In genomic region chr16:63066552-63066951, GRCh38 we compare ENCODE assay signal across 17 cellular contexts.
DNase-seq lines count a peak whose midpoint lies in the region; ATAC-seq and TF ChIP-seq lines count a peak whose summit lies in the region.
"Had no signal": no experiment of that assay in that cellular context is flagged by ENCODE, and none has a peak within 500 bp of the region (broad histone marks: within the 10 kb centered on the region; RNA-seq: fewer than 3 reads in every experiment).

No MANE protein-coding gene starts in this region.

- WGBS in IMR-90 (ENCODE audit: extremely low coverage in 2 of 2, insufficient read length in 1 of 2), 2 experiments, result no CpG with 5 or more reads among the region's 3 CpGs
- WGBS in endodermal cell (ENCODE audit: insufficient coverage in 1 of 2, insufficient read length in 1 of 2), 2 experiments, result 86 to 100% methylated on average over 1 to 3 of the region's 3 CpGs

- H3K9ac ChIP-seq in IMR-90 (ENCODE audit: low read depth, low read length) (no peak overlapping the region), endodermal cell (ENCODE audit: extremely low read depth, low read length, poor library complexity, severe bottlenecking) (no peak overlapping the region), neural progenitor cell (no peak overlapping the region), colonic mucosa (ENCODE audit: low read depth in 2 of 2, low read length in 2 of 2) (no peak overlapping the region)
- H3K9ac ChIP-seq: BLaER1 had no signal

- H3K4me3 ChIP-seq in IMR-90 (ENCODE audit: insufficient read depth, low read depth, low read length) (no peak overlapping the region), endodermal cell (ENCODE audit: low read length) (no peak overlapping the region), neural progenitor cell (no peak overlapping the region), colonic mucosa (no peak overlapping the region)
- H3K4me3 ChIP-seq: BLaER1, GM12878, HAP-1, K562 had no signal

- no peak overlapping the region for H2BK20ac ChIP-seq in IMR-90 (ENCODE audit: low read depth, low read length)

- intact Hi-C loops in IMR-90 (cut with micrococcal nuclease), result no loop called here
- intact Hi-C loops in colonic mucosa (cut with DNase I), result no loop called here

- H3K18ac ChIP-seq in IMR-90 (ENCODE audit: low read depth, low read length), result no peak overlapping the region

- H2AK9ac ChIP-seq in IMR-90 (replicated peaks; ENCODE audit: low read depth, low read length, poor library complexity), result no peak overlapping the region

- H3K36me3 ChIP-seq in IMR-90 (ENCODE audit: control insufficient read depth, insufficient read depth, low read length) (no peaks in the 10 kb centered on the region), endodermal cell (ENCODE audit: control insufficient read depth, insufficient read depth, low read length) (no peaks in the 10 kb centered on the region), neural progenitor cell (no peaks in the 10 kb centered on the region), colonic mucosa (no peaks in the 10 kb centered on the region)
- H3K36me3 ChIP-seq: BLaER1, HAP-1 had no signal

- H3K56ac ChIP-seq in IMR-90 (ENCODE audit: extremely low read depth, insufficient read depth, low read length), result no peak overlapping the region

- H3K79me1 ChIP-seq in IMR-90 (ENCODE audit: low read depth in 1 of 2, low read length in 2 of 2), result no peaks in the 10 kb centered on the region

- H4K91ac ChIP-seq in IMR-90 (ENCODE audit: insufficient read depth, low read depth, low read length), result no peak overlapping the region

- H3K27me3 ChIP-seq in IMR-90 (ENCODE audit: control insufficient read depth, insufficient read depth, low read length), result no peaks in the 10 kb centered on the region
- H3K27me3 ChIP-seq in endodermal cell (ENCODE audit: control insufficient read depth, insufficient read depth, low read length, poor library complexity, severe bottlenecking), result no peaks in the 10 kb centered on the region
- no peaks in the 10 kb centered on the region for H3K27me3 ChIP-seq in neural progenitor cell
- no peaks in the 10 kb centered on the region for H3K27me3 ChIP-seq in colonic mucosa
- H3K27me3 ChIP-seq: BLaER1 had no signal

- BruUV-seq in IMR-90 (replicated peaks; lab: Mats Ljungman, UMichigan), result no TSS peak

- H3K79me2 ChIP-seq in neural progenitor cell (ENCODE audit: low read depth), result no peaks in the 10 kb centered on the region

- H3K4me1 ChIP-seq in IMR-90 (ENCODE audit: control insufficient read depth, insufficient read depth, low read length) (no peaks in the 10 kb centered on the region), endodermal cell (ENCODE audit: control insufficient read depth, insufficient read depth, low read length) (no peaks in the 10 kb centered on the region), neural progenitor cell (peaks cover 25% of the 10 kb centered on the region), colonic mucosa (no peaks in the 10 kb centered on the region)
- H3K4me1 ChIP-seq: BLaER1, Caco-2 had no signal

- H4K20me1 ChIP-seq in IMR-90 (ENCODE audit: insufficient read depth, low read length) (no peaks in the 10 kb centered on the region), neural progenitor cell (ENCODE audit: low read depth) (no peaks in the 10 kb centered on the region)
- H4K20me1 ChIP-seq: BLaER1 had no signal

- H3K4me3 Mint-ChIP-seq in endodermal cell, result no peak overlapping the region
- H3K4me3 Mint-ChIP-seq in neural progenitor cell, result no peak overlapping the region
- H3K4me3 Mint-ChIP-seq in activated CD4-positive, alpha-beta T cell treated with anti-CD3 and anti-CD28 coated beads, Interleukin-2, amount 10 ng/mL, durations not matched to agents 7 days and 5 days, result no peak overlapping the region
- H3K4me3 Mint-ChIP-seq: CD8-positive, alpha-beta memory T cell had no signal

- CTCF ChIA-PET in IMR-90 (lab: Yijun Ruan, JAX), result no interaction called here
- CTCF ChIA-PET in activated CD4-positive, alpha-beta T cell treated with anti-CD3 and anti-CD28 coated beads, Interleukin-2, amount 10 ng/mL, durations not matched to agents 7 days and 5 days (lab: Charles Lee), result no interaction called here

- H3K27me3 Mint-ChIP-seq in endodermal cell (ENCODE audit: insufficient read depth) (no peaks in the 10 kb centered on the region), neural progenitor cell (ENCODE audit: insufficient read depth, low read depth) (no peaks in the 10 kb centered on the region)
- no peaks in the 10 kb centered on the region for H3K27me3 Mint-ChIP-seq in activated CD4-positive, alpha-beta T cell treated with anti-CD3 and anti-CD28 coated beads, Interleukin-2, amount 10 ng/mL, durations not matched to agents 7 days and 5 days
- H3K27me3 Mint-ChIP-seq: CD8-positive, alpha-beta memory T cell had no signal

- no peak overlapping the region for H3K23ac ChIP-seq in IMR-90 (ENCODE audit: low read depth, low read length)

- DNase-seq in DMS53 (lab: John Stamatoyannopoulos, UW) (peak; percentile 17), DMS53 treated with DMSO at 0.1 percent for 48 hours (lab: John Stamatoyannopoulos, UW; ENCODE audit: unreplicated experiment) (no peak), IMR-90 (no peak), endodermal cell (no peak), neural progenitor cell (ENCODE audit: low spot score) (no peak), NCI-H526 treated with DMSO at 0.1 percent for 48 hours (lab: John Stamatoyannopoulos, UW) (no peak), colonic mucosa (no peak)
- no peak for DNase-seq in activated CD4-positive, alpha-beta T cell treated with anti-CD3 and anti-CD28 coated beads, Interleukin-2, amount 10 ng/mL, durations not matched to agents 7 days and 5 days
- DNase-seq: AML-193; Caco-2; CD8-positive, alpha-beta memory T cell; GOT3 had no signal

- H3K4me2 ChIP-seq in IMR-90 (ENCODE audit: low read depth, low read length) (no peak overlapping the region), neural progenitor cell (no peak overlapping the region)
- H3K4me2 ChIP-seq: BLaER1 had no signal

- H3K9me3 Mint-ChIP-seq in endodermal cell (peaks cover 8% of the 10 kb centered on the region), neural progenitor cell (no peaks in the 10 kb centered on the region)
- peaks cover 17% of the 10 kb centered on the region for H3K9me3 Mint-ChIP-seq in activated CD4-positive, alpha-beta T cell treated with anti-CD3 and anti-CD28 coated beads, Interleukin-2, amount 10 ng/mL, durations not matched to agents 7 days and 5 days

- no peak overlapping the region for H2AK5ac ChIP-seq in IMR-90 (ENCODE audit: low read depth, low read length)

- H3K14ac ChIP-seq in IMR-90 (replicated peaks; ENCODE audit: low read depth, low read length), result no peak overlapping the region

- H2AFZ ChIP-seq in IMR-90 (replicated peaks; ENCODE audit: low read length, poor library complexity), result no peak overlapping the region
- H2AFZ ChIP-seq in neural progenitor cell (replicated peaks), result peak overlapping the region; percentile 10

- dilution Hi-C loops in IMR-90 (cut with HindIII; ENCODE audit: low sequenced_read_pairs, unreplicated experiment), result no loop called here

- no peak overlapping the region for H4K5ac ChIP-seq in IMR-90 (ENCODE audit: low read depth, low read length)

- H3K36me3 Mint-ChIP-seq in endodermal cell (ENCODE audit: low read depth), result no peaks in the 10 kb centered on the region
- H3K36me3 Mint-ChIP-seq in neural progenitor cell, result no peaks in the 10 kb centered on the region
- no peaks in the 10 kb centered on the region for H3K36me3 Mint-ChIP-seq in activated CD4-positive, alpha-beta T cell treated with anti-CD3 and anti-CD28 coated beads, Interleukin-2, amount 10 ng/mL, durations not matched to agents 7 days and 5 days (ENCODE audit: low read depth)
- H3K36me3 Mint-ChIP-seq: CD8-positive, alpha-beta memory T cell had no signal

- H3K4ac ChIP-seq in IMR-90 (ENCODE audit: low read depth, low read length), result no peak overlapping the region

- TF ChIP-seq RAD21 in IMR-90 (IDR thresholded peaks at IDR 0.05; ENCODE audit: low read length), result no peak

- TF ChIP-seq POLR2A in IMR-90 (IDR thresholded peaks at IDR 0.05; ENCODE audit: low read depth, low read length), result no peak

- no peak overlapping the region for H2BK15ac ChIP-seq in IMR-90 (ENCODE audit: low read depth, low read length)

- no peaks in the 10 kb centered on the region for H3F3A ChIP-seq in neural progenitor cell (ENCODE audit: low read depth)

- H3K27ac ChIP-seq in IMR-90 (ENCODE audit: insufficient read depth, low read length) (no peak overlapping the region), endodermal cell (ENCODE audit: low read depth, low read length) (no peak overlapping the region), neural progenitor cell (no peak overlapping the region), colonic mucosa (no peak overlapping the region)
- H3K27ac ChIP-seq: 22Rv1, BLaER1 had no signal

- H3K27ac Mint-ChIP-seq in endodermal cell (peak overlapping the region; percentile 64), neural progenitor cell (no peak overlapping the region)
- H3K27ac Mint-ChIP-seq in activated CD4-positive, alpha-beta T cell treated with anti-CD3 and anti-CD28 coated beads, Interleukin-2, amount 10 ng/mL, durations not matched to agents 7 days and 5 days, result no peak overlapping the region
- H3K27ac Mint-ChIP-seq: CD8-positive, alpha-beta memory T cell had no signal

- H4K8ac ChIP-seq in IMR-90 (ENCODE audit: low read depth in 2 of 2, low read length in 2 of 2), result no peak overlapping the region

- TF ChIP-seq CTCF in IMR-90 (conservative IDR thresholded peaks at IDR 0.05; ENCODE audit: low read depth, low read length), result no peak
- no peak for TF ChIP-seq CTCF in endodermal cell (conservative IDR thresholded peaks at IDR 0.05)
- TF ChIP-seq CTCF in neural progenitor cell (IDR thresholded peaks at IDR 0.05), result no peak
- no peak for TF ChIP-seq CTCF in colonic mucosa (IDR thresholded peaks at IDR 0.05)

- POLR2A ChIA-PET in IMR-90 (lab: Charles Lee; ENCODE audit: unreplicated experiment), result no interaction called here
- POLR2A ChIA-PET in activated CD4-positive, alpha-beta T cell treated with anti-CD3 and anti-CD28 coated beads, Interleukin-2, amount 10 ng/mL, durations not matched to agents 7 days and 5 days (lab: Charles Lee), result no interaction called here

- peaks cover 3% of the 10 kb centered on the region; the same call in 1 of the 2 replicates for H3K9me3 ChIP-seq in IMR-90 (ENCODE audit: control insufficient read depth, insufficient read depth, low read length)
- no peaks in the 10 kb centered on the region for H3K9me3 ChIP-seq in endodermal cell (ENCODE audit: control insufficient read depth, low read length)
- no peaks in the 10 kb centered on the region for H3K9me3 ChIP-seq in neural progenitor cell (ENCODE audit: low read depth)
- H3K9me3 ChIP-seq in colonic mucosa, result no peaks in the 10 kb centered on the region
- H3K9me3 ChIP-seq: BLaER1, Caco-2, HAP-1 had no signal

- H3K9me1 ChIP-seq in IMR-90 (ENCODE audit: insufficient read depth, low read length), result no peaks in the 10 kb centered on the region

- in situ Hi-C loops in IMR-90 (cut with MboI; ENCODE audit: low sequenced_read_pairs), result no loop called here

- ATAC-seq in IMR-90 (ENCODE audit: low read depth), result no peak
- ATAC-seq: GM12878, K562 had no signal

- H2BK120ac ChIP-seq in IMR-90 (ENCODE audit: low read depth, low read length), result no peak overlapping the region

- no peak overlapping the region for H2BK5ac ChIP-seq in IMR-90 (ENCODE audit: low read depth, low read length, poor library complexity, severe bottlenecking)

- H3K4me1 Mint-ChIP-seq in endodermal cell, result peaks cover 20% of the 10 kb centered on the region
- H3K4me1 Mint-ChIP-seq in neural progenitor cell, result no peaks in the 10 kb centered on the region
- no peaks in the 10 kb centered on the region for H3K4me1 Mint-ChIP-seq in activated CD4-positive, alpha-beta T cell treated with anti-CD3 and anti-CD28 coated beads, Interleukin-2, amount 10 ng/mL, durations not matched to agents 7 days and 5 days
- H3K4me1 Mint-ChIP-seq: CD8-positive, alpha-beta memory T cell had no signal
